ENCODE assay signal across 8 cellular contexts in the genomic region with DNA sequence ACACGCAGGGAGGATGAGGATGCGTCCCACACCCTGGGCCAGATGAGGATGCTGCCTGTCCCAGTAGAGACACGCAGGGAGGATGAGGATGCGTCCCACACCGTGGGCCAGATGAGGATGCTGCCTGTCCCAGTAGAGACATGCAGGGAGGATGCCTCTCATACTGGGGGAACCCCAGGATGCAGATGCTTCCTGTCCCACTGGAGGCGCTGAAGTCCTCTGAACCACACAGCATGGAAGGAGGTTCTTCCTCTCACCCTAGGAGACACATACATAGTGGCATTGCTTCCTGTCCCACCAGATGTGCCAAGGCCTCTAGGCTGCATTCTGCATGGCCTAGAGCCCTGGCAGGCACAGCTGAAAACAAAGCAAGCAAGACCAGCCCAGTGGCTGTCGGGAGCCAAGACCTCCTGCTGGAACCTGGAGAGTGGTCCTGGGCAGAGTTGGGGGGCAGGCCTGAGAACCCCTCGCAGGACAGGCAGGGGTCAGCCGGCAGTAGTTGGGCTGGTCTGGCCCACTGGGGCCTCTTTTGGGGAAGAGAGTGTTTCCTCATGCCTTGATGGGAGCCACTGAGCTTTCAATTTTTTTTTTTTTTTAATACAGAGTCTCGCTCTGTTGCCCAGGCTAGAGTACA. TPM values are rescaled to one million over a fixed set of nuclear protein-coding genes. Genes with fewer than 3 reads are reported as not detected.
DNase-seq lines count a peak whose midpoint lies in the region; ATAC-seq, FAIRE-seq and TF ChIP-seq lines count a peak whose summit lies in the region.

No MANE protein-coding gene starts in this region.

- peak in 1 of 8 donors; percentile 30 for ATAC-seq in heart right ventricle
- ATAC-seq in left ventricle myocardium superior: no peak
- peak; percentile 67 for ATAC-seq in HG03103 (IDR thresholded peaks at IDR 0.05; ENCODE audit: low read depth, unreplicated experiment)

- TF ChIP-seq CTCF in heart right ventricle (IDR thresholded peaks at IDR 0.05) (peak in 5 of 9 donors; percentile 21 to 39 (median 33)), endothelial cell of umbilical vein (IDR thresholded peaks at IDR 0.05; ENCODE audit: extremely low read depth in 1 of 2, insufficient read depth in 1 of 2, low read depth in 1 of 2, low read length in 2 of 2) (peak in 1 of 2 donors; percentile 15), smooth muscle cell (IDR thresholded peaks at IDR 0.05; ENCODE audit: borderline replicate concordance, insufficient read depth, poor library complexity, severe bottlenecking) (peak; percentile 5), stomach (IDR thresholded peaks at IDR 0.05) (no peak)

- intact Hi-C loops in heart right ventricle (cut with DNase I): loop anchor here in 2 of 10 donors (2.0 to 5.0 kb wide), 2 partner anchors 42 to 73 kb away; no protein-coding TSS in a partner anchor
- intact Hi-C loops in left ventricle myocardium superior (cut with micrococcal nuclease): no loop called here
- intact Hi-C loops in endothelial cell of umbilical vein (cut with micrococcal nuclease): no loop called here
- intact Hi-C loops in stomach (cut with DNase I; ENCODE audit: low total_unique reads): no loop called here

- H2AFZ ChIP-seq in endothelial cell of umbilical vein (ENCODE audit: low read depth, low read length) (no peak overlapping the region), smooth muscle cell (ENCODE audit: low read depth) (no peak overlapping the region)

- peaks cover 9% of the 10 kb centered on the region for H3K4me1 Mint-ChIP-seq in T-helper 2 cell treated with Interferon-gamma antibody and Interleukin-4, amounts not matched to agents 5 μg/mL and 100 μg/mL, for 36 hours (ENCODE audit: low read depth)

- dilution Hi-C loops in endothelial cell of umbilical vein (cut with MboI; ENCODE audit: extremely low pct_ligation_motif_present, low sequenced_read_pairs): no loop called here

- DNase-seq in heart right ventricle: no peak
- DNase-seq in left ventricle myocardium superior: no peak
- peak; percentile 32 for DNase-seq in T-helper 2 cell treated with Interferon-gamma antibody and Interleukin-4, amounts not matched to agents 5 μg/mL and 100 μg/mL, for 36 hours (ENCODE audit: low spot score)
- DNase-seq in endothelial cell of umbilical vein (ENCODE audit: low read depth, low spot score): peak; percentile 24
- no peak for DNase-seq in smooth muscle cell (lab: John Stamatoyannopoulos, UW; ENCODE audit: unreplicated experiment)
- no peak for DNase-seq in stomach
- DNase-seq in NCI-H2107 (lab: John Stamatoyannopoulos, UW): no peak

- H3K36me3 Mint-ChIP-seq in T-helper 2 cell treated with Interferon-gamma antibody and Interleukin-4, amounts not matched to agents 5 μg/mL and 100 μg/mL, for 36 hours (ENCODE audit: low read depth): no peaks in the 10 kb centered on the region

- H3K9me3 ChIP-seq in heart right ventricle: no peaks in the 10 kb centered on the region
- H3K9me3 ChIP-seq in endothelial cell of umbilical vein (replicated peaks; ENCODE audit: control insufficient read depth, insufficient read depth, low read length): no peaks in the 10 kb centered on the region
- H3K9me3 ChIP-seq in smooth muscle cell (replicated peaks; ENCODE audit: low read depth): no peaks in the 10 kb centered on the region
- no peaks in the 10 kb centered on the region for H3K9me3 ChIP-seq in stomach

- no TSS peak for BruUV-seq in endothelial cell of umbilical vein (replicated peaks; lab: Mats Ljungman, UMichigan)

- POLR2A ChIA-PET in endothelial cell of umbilical vein (lab: Charles Lee): no interaction called here

- no peaks in the 10 kb centered on the region for H3K9me1 ChIP-seq in endothelial cell of umbilical vein (replicated peaks; ENCODE audit: control insufficient read depth, extremely low read depth, insufficient read depth, low read length)

- H3K27ac ChIP-seq in heart right ventricle (peak overlapping the region in 1 of 10 donors; percentile 44), endothelial cell of umbilical vein (ENCODE audit: insufficient read depth, low read depth, low read length) (no peak overlapping the region), smooth muscle cell (ENCODE audit: low read depth) (no peak overlapping the region), stomach (no peak overlapping the region)

- H3F3A ChIP-seq in smooth muscle cell (ENCODE audit: low read depth): no peaks in the 10 kb centered on the region

- H3K4me3 ChIP-seq in heart right ventricle (no peak overlapping the region), endothelial cell of umbilical vein (replicated peaks in 1 of 3; ENCODE audit: insufficient read depth in 1 of 3, low read depth in 1 of 3, low read length in 3 of 3) (no peak overlapping the region), smooth muscle cell (no peak overlapping the region), stomach (no peak overlapping the region)

- H3K79me2 ChIP-seq in endothelial cell of umbilical vein (ENCODE audit: control insufficient read depth, insufficient read depth, low read length) (no peaks in the 10 kb centered on the region), smooth muscle cell (ENCODE audit: low read depth) (no peaks in the 10 kb centered on the region)

- TF ChIP-seq POLR2A in endothelial cell of umbilical vein (IDR thresholded peaks at IDR 0.05; ENCODE audit: low read depth, low read length) (no peak), stomach (IDR thresholded peaks at IDR 0.05) (no peak)

- WGBS in heart right ventricle, 2 donors: 49 to 66% methylated on average over 10 of the region's 10 CpGs
- WGBS in smooth muscle cell (ENCODE audit: low lambda C conversion rate): 81% methylated on average over 10 of the region's 10 CpGs
- 53 to 74% (median 65%) methylated on average over 9 to 10 of the region's 10 CpGs for WGBS in stomach, 5 donors

- no peak overlapping the region for H3K4me3 Mint-ChIP-seq in T-helper 2 cell treated with Interferon-gamma antibody and Interleukin-4, amounts not matched to agents 5 μg/mL and 100 μg/mL, for 36 hours

- no peaks in the 10 kb centered on the region for H4K20me1 ChIP-seq in endothelial cell of umbilical vein (replicated peaks; ENCODE audit: control insufficient read depth, extremely low read depth, insufficient read depth, low read length)
- no peaks in the 10 kb centered on the region for H4K20me1 ChIP-seq in smooth muscle cell (ENCODE audit: low read depth)

- TF ChIP-seq EP300 in stomach (IDR thresholded peaks at IDR 0.05): no peak

- H3K27me3 Mint-ChIP-seq in T-helper 2 cell treated with Interferon-gamma antibody and Interleukin-4, amounts not matched to agents 5 μg/mL and 100 μg/mL, for 36 hours (ENCODE audit: low read depth): peaks cover under 1% of the 10 kb centered on the region

- H3K4me1 ChIP-seq in heart right ventricle (peaks cover 4 to 43% (median 22%) of the 10 kb centered on the region in 9 donors), endothelial cell of umbilical vein (ENCODE audit: control insufficient read depth, extremely low read depth, insufficient read depth, low read length) (peaks cover 6% of the 10 kb centered on the region), smooth muscle cell (ENCODE audit: low read depth) (no peaks in the 10 kb centered on the region), stomach (peaks cover 19 to 68% (median 58%) of the 10 kb centered on the region in 4 donors)

- peaks cover 0 to 2% (median 0%) of the 10 kb centered on the region in 7 donors for H3K27me3 ChIP-seq in heart right ventricle
- no peaks in the 10 kb centered on the region for H3K27me3 ChIP-seq in endothelial cell of umbilical vein (ENCODE audit: control insufficient read depth in 2 of 2, insufficient read depth in 2 of 2, low read length in 2 of 2)
- H3K27me3 ChIP-seq in smooth muscle cell (ENCODE audit: low read depth): no peaks in the 10 kb centered on the region
- H3K27me3 ChIP-seq in stomach: peaks cover 0 to 15% (median 0%) of the 10 kb centered on the region in 3 donors

- H3K9ac ChIP-seq in endothelial cell of umbilical vein (replicated peaks; ENCODE audit: extremely low read depth, insufficient read depth, low read length) (no peak overlapping the region), smooth muscle cell (ENCODE audit: low read depth) (no peak overlapping the region)

- CTCF ChIA-PET in endothelial cell of umbilical vein (lab: Charles Lee): interaction anchor here (0.9 to 1.9 kb wide), 5 partner anchors 10 to 95 kb away, joined by 3 to 6 read pairs (median 5); no protein-coding TSS in a partner anchor

- no peak overlapping the region for H3K27ac Mint-ChIP-seq in T-helper 2 cell treated with Interferon-gamma antibody and Interleukin-4, amounts not matched to agents 5 μg/mL and 100 μg/mL, for 36 hours

- no peaks in the 10 kb centered on the region for H3K9me3 Mint-ChIP-seq in T-helper 2 cell treated with Interferon-gamma antibody and Interleukin-4, amounts not matched to agents 5 μg/mL and 100 μg/mL, for 36 hours

- H3K36me3 ChIP-seq in heart right ventricle: no peaks in the 10 kb centered on the region
- no peaks in the 10 kb centered on the region for H3K36me3 ChIP-seq in endothelial cell of umbilical vein (ENCODE audit: control insufficient read depth in 2 of 2, extremely low read depth in 1 of 2, insufficient read depth in 2 of 2, low read length in 2 of 2)
- H3K36me3 ChIP-seq in smooth muscle cell (ENCODE audit: low read depth): no peaks in the 10 kb centered on the region
- no peaks in the 10 kb centered on the region for H3K36me3 ChIP-seq in stomach

- FAIRE-seq in endothelial cell of umbilical vein (lab: Jason Lieb, UNC): no peak

- H3K4me2 ChIP-seq in endothelial cell of umbilical vein (ENCODE audit: insufficient read depth, low read length) (no peak overlapping the region), smooth muscle cell (no peak overlapping the region)

RNA-seq across cellular contexts. Expression of a gene that starts 4.3 kb away (rescaled TPM):
- 10 to 100 TPM in 1 of 10 donors, 1 to 10 TPM in 9; 2.8 to 13.1 (median 4.8) TPM for total RNA-seq in heart right ventricle
- 1 to 10 TPM; 1.4 to 3.5 TPM for polyA plus RNA-seq in heart right ventricle
- total RNA-seq in left ventricle myocardium superior: 9.8 TPM
- 0.23 TPM in 1 of 2 replicates, not detected in the other for total RNA-seq in endothelial cell of umbilical vein
- polyA plus RNA-seq in endothelial cell of umbilical vein: 0.05 and 0.10 TPM in 2 replicates
- polyA plus RNA-seq in endothelial cell of umbilical vein (2011; cell fraction: cytosol; rRNA removed): 0.04 TPM in 1 of 2 replicates, not detected in the other
- polyA plus RNA-seq in endothelial cell of umbilical vein (2011; cell fraction: nucleus; rRNA removed): 0.21 and 0.31 TPM in 2 replicates
- not detected in 2 replicates for polyA plus RNA-seq in endothelial cell of umbilical vein (2012)
- polyA minus RNA-seq in endothelial cell of umbilical vein: 0.13 TPM in 1 of 2 replicates, not detected in the other
- polyA minus RNA-seq in endothelial cell of umbilical vein (2011; cell fraction: cytosol; rRNA and poly(A)+ RNA removed): not detected
- 0.29 TPM in 1 of 2 replicates, not detected in the other for polyA minus RNA-seq in endothelial cell of umbilical vein (2011; cell fraction: nucleus; rRNA and poly(A)+ RNA removed)
- 1.9 and 4.1 TPM in 2 replicates for total RNA-seq in smooth muscle cell
- 1.3 and 6.6 TPM in 2 replicates for polyA plus RNA-seq in smooth muscle cell
- 10 to 100 TPM in 4 of 5 donors, not detected in 1; 14.7 to 45.2 (median 21.9) TPM for total RNA-seq in stomach
- 10 to 100 TPM; 19.2 to 39.4 (median 33.7) TPM for polyA plus RNA-seq in stomach

RNA-seq across cellular contexts. Expression of a gene that starts 15.5 kb away (rescaled TPM):
- total RNA-seq in heart right ventricle: 10 to 100 TPM; 33.1 to 70.5 (median 41.5) TPM
- polyA plus RNA-seq in heart right ventricle: 10 to 100 TPM; 24.5 to 60.5 TPM
- 45.7 TPM for total RNA-seq in left ventricle myocardium superior
- total RNA-seq in endothelial cell of umbilical vein: 14.2 and 15.8 TPM in 2 replicates
- 11.2 and 14.0 TPM in 2 replicates for polyA plus RNA-seq in endothelial cell of umbilical vein
- 9.9 and 12.4 TPM in 2 replicates for polyA plus RNA-seq in endothelial cell of umbilical vein (2011; cell fraction: cytosol; rRNA removed)
- 16.8 and 18.5 TPM in 2 replicates for polyA plus RNA-seq in endothelial cell of umbilical vein (2011; cell fraction: nucleus; rRNA removed)
- polyA plus RNA-seq in endothelial cell of umbilical vein (2012): 11.0 and 13.7 TPM in 2 replicates
- 10.0 and 10.2 TPM in 2 replicates for polyA minus RNA-seq in endothelial cell of umbilical vein
- 0.20 TPM for polyA minus RNA-seq in endothelial cell of umbilical vein (2011; cell fraction: cytosol; rRNA and poly(A)+ RNA removed)
- polyA minus RNA-seq in endothelial cell of umbilical vein (2011; cell fraction: nucleus; rRNA and poly(A)+ RNA removed): 3.1 and 3.5 TPM in 2 replicates
- total RNA-seq in smooth muscle cell: 0.99 and 3.3 TPM in 2 replicates
- 2.2 and 4.6 TPM in 2 replicates for polyA plus RNA-seq in smooth muscle cell
- total RNA-seq in stomach: 10 to 100 TPM in 1 of 5 donors, 1 to 10 TPM in 3, not detected in 1; 1.3 to 36.6 (median 3.5) TPM
- 1 to 10 TPM; 3.7 to 8.6 (median 6.1) TPM for polyA plus RNA-seq in stomach

RNA-seq across cellular contexts. Expression of a gene that starts 45.7 kb away (rescaled TPM):
- total RNA-seq in heart right ventricle: 10 to 100 TPM; 19.5 to 49.4 (median 30.3) TPM
- 10 to 100 TPM; 38.7 to 40.9 TPM for polyA plus RNA-seq in heart right ventricle
- total RNA-seq in left ventricle myocardium superior: 30.6 TPM
- 130 and 139 TPM in 2 replicates for total RNA-seq in endothelial cell of umbilical vein
- polyA plus RNA-seq in endothelial cell of umbilical vein: 127 and 162 TPM in 2 replicates
- 104 and 137 TPM in 2 replicates for polyA plus RNA-seq in endothelial cell of umbilical vein (2011; cell fraction: cytosol; rRNA removed)
- polyA plus RNA-seq in endothelial cell of umbilical vein (2011; cell fraction: nucleus; rRNA removed): 196 and 258 TPM in 2 replicates
- polyA plus RNA-seq in endothelial cell of umbilical vein (2012): 73.2 and 107 TPM in 2 replicates
- polyA minus RNA-seq in endothelial cell of umbilical vein: 102 and 108 TPM in 2 replicates
- polyA minus RNA-seq in endothelial cell of umbilical vein (2011; cell fraction: cytosol; rRNA and poly(A)+ RNA removed): 30.2 TPM
- polyA minus RNA-seq in endothelial cell of umbilical vein (2011; cell fraction: nucleus; rRNA and poly(A)+ RNA removed): 64.1 and 68.0 TPM in 2 replicates
- 19.4 and 27.6 TPM in 2 replicates for total RNA-seq in smooth muscle cell
- 59.6 and 74.1 TPM in 2 replicates for polyA plus RNA-seq in smooth muscle cell
- 10 to 100 TPM; 39.7 to 74.1 (median 48.1) TPM for total RNA-seq in stomach
- polyA plus RNA-seq in stomach: 10 to 100 TPM; 29.8 to 52.2 (median 34.4) TPM

Comparison
In these comparisons a context has a peak if more than half of its experiments do, and no peak if none do; other contexts are left out.
1. DNase-seq: peak in T-helper 2 cell treated with Interferon-gamma antibody and Interleukin-4, amounts not matched to agents 5 μg/mL and 100 μg/mL, for 36 hours (single experiment) and endothelial cell of umbilical vein (single experiment); none in heart right ventricle (0 of 2), left ventricle myocardium superior (single experiment), smooth muscle cell (single experiment), stomach (single experiment) and NCI-H2107 (single experiment).
2. CTCF ChIP-seq: peak in heart right ventricle (5 of 9) and smooth muscle cell (single experiment); none in stomach (0 of 7).